ENCODE assay signal across 21 cellular contexts in the genomic region with DNA sequence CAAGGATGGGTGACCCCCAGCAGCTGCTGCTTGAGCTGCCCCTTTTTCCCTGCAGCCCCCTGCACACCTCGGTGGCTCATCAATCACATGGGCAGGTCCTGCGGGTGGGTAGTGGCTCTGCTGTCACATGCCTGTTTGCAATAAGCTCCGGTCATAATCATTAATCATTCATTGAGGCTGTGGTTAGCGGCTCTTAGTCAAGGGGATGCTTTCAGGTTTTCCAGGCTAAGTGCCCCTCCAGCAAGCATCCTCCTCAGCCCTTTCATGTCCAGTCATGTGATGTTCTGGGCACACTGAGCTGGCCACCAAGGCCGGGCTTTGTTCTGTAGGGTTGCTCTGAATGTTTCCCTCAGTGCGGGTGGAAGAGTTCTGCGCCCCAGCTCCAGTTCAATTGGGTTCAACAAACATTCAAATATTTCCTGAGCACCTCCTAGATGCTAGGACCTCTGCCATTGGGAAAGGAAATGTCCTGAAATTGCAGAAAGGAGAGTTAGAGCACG.
"Had no signal": no experiment of that assay in that cellular context is flagged by ENCODE, and none has a peak within 500 bp of the region (broad histone marks: within the 10 kb centered on the region; RNA-seq: fewer than 3 reads in every experiment).

No MANE protein-coding gene starts in this region.

- H3K4me3 ChIP-seq: colonic mucosa, esophagus squamous epithelium, gastroesophageal sphincter, neural progenitor cell, stomach, thoracic aorta, transverse colon had no signal

- H3K9me3 Mint-ChIP-seq: mesothelial cell of epicardium, natural killer cell, neural progenitor cell had no signal

- ATAC-seq: gastroesophageal sphincter, left colon, natural killer cell, right cardiac atrium had no signal

- H3K36me3 ChIP-seq: colonic mucosa, esophagus squamous epithelium, gastroesophageal sphincter, neural progenitor cell, stomach, thoracic aorta, transverse colon had no signal

- H3K9me3 ChIP-seq: colonic mucosa, esophagus squamous epithelium, gastroesophageal sphincter, stomach, thoracic aorta, transverse colon had no signal

- H3K4me1 ChIP-seq: colonic mucosa, neural progenitor cell, parathyroid adenoma, transverse colon had no signal

- H3K27me3 ChIP-seq: colonic mucosa, gastroesophageal sphincter, transverse colon had no signal

- H2AFZ ChIP-seq: parathyroid adenoma had no signal

- DNase-seq: colonic mucosa; dermis blood vessel endothelial cell; esophagus squamous epithelium; foreskin fibroblast; glutamatergic neuron; immature natural killer cell; kidney; left colon; natural killer cell; occipital lobe; right cardiac atrium; small intestine; stimulated activated CD4-positive, alpha-beta T cell treated with anti-CD3 and anti-CD28 coated beads, Interleukin-12 subunit alpha, Interleukin-12 subunit beta, amount 100 ng/mL, for 4 hours; stimulated activated naive CD4-positive, alpha-beta T cell; stomach; transverse colon had no signal

- H3K4me3 Mint-ChIP-seq: immature natural killer cell, mesothelial cell of epicardium, natural killer cell, neural progenitor cell had no signal

- FAIRE-seq: kidney, small intestine had no signal

- H3K36me3 Mint-ChIP-seq: immature natural killer cell, mesothelial cell of epicardium, natural killer cell, neural progenitor cell had no signal

- H3K4me2 ChIP-seq: neural progenitor cell had no signal

- H3K9ac ChIP-seq: neural progenitor cell, parathyroid adenoma had no signal

- H3K27ac ChIP-seq: colonic mucosa, esophagus squamous epithelium, gastroesophageal sphincter, neural progenitor cell, parathyroid adenoma, stomach, transverse colon had no signal

- H3K4me1 Mint-ChIP-seq: immature natural killer cell, natural killer cell had no signal

- H3K27ac Mint-ChIP-seq: immature natural killer cell, mesothelial cell of epicardium, natural killer cell, neural progenitor cell had no signal
